ENCODE assay signal across 24 cellular contexts in the genomic region with DNA sequence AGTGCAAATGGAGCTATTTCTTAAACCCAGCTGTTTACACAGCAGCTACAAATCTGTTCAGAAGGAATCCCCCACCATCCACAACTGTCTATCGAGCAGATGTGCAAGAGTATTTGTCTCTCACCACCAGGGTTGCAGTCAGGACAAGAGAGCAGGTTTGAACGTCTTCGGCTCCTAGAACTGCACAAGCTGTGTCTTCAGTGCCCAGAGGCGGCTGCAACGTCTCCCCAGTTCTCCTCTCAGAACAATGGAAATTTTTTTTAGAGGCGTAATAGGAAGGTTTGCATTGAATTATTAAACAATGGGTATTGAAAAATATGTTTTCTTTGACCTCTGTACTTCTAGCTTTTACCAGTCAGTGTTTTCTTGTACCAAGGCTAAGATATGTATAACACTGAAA. TPM values are rescaled to one million over a fixed set of nuclear protein-coding genes. Genes with fewer than 3 reads are reported as not detected.
"Had no signal": no experiment of that assay in that cellular context is flagged by ENCODE, and none has a peak within 500 bp of the region (broad histone marks: within the 10 kb centered on the region; RNA-seq: fewer than 3 reads in every experiment).

No MANE protein-coding gene starts in this region.

- H3K27me3 ChIP-seq: body of pancreas, vagina had no signal

- H3K9me3 ChIP-seq: body of pancreas, vagina had no signal

- H3K4me1 Mint-ChIP-seq: activated CD4-positive, alpha-beta T cell treated with anti-CD3 and anti-CD28 coated beads, Interleukin-2, amount 10 ng/mL, durations not matched to agents 7 days and 5 days; naive thymus-derived CD8-positive, alpha-beta T cell had no signal

- FAIRE-seq: colon had no signal

- H3K4me3 Mint-ChIP-seq: activated CD4-positive, alpha-beta T cell treated with anti-CD3 and anti-CD28 coated beads, Interleukin-2, amount 10 ng/mL, durations not matched to agents 7 days and 5 days; activated CD8-positive, alpha-beta T cell treated with anti-CD3 and anti-CD28 coated beads, Interleukin-2, amount 10 ng/mL, durations not matched to agents 7 days and 5 days; activated naive CD4-positive, alpha-beta T cell treated with anti-CD3 and anti-CD28 coated beads for 36 hours; activated T-cell treated with anti-CD3 and anti-CD28 coated beads, Interleukin-2, amount 50 U/mL, for 24 hours; naive thymus-derived CD8-positive, alpha-beta T cell; stimulated activated naive CD8-positive, alpha-beta T cell treated with anti-CD3 and anti-CD28 coated beads, Interleukin-15, amount 100 ng/mL, for 72 hours had no signal

- ATAC-seq: activated CD4-positive, CD25-positive, alpha-beta regulatory T cell treated with anti-CD3 and anti-CD28 coated beads, Interleukin-2, amount 50 U/mL, for 24 hours; activated CD8-positive, alpha-beta T cell treated with anti-CD3 and anti-CD28 coated beads, Interleukin-2, amount 10 ng/mL, durations not matched to agents 7 days and 5 days; body of pancreas; naive thymus-derived CD8-positive, alpha-beta T cell; stimulated activated naive CD8-positive, alpha-beta T cell treated with anti-CD3 and anti-CD28 coated beads, Interleukin-15, amount 100 ng/mL, for 72 hours had no signal

- H3K4me3 ChIP-seq: body of pancreas, skin epidermis, vagina had no signal

- H3K79me2 ChIP-seq: parathyroid adenoma had no signal

- H3K36me3 ChIP-seq: vagina had no signal

- H3K27ac ChIP-seq: parathyroid adenoma, vagina had no signal

- H3K27ac Mint-ChIP-seq: activated CD4-positive, alpha-beta T cell treated with anti-CD3 and anti-CD28 coated beads, Interleukin-2, amount 10 ng/mL, durations not matched to agents 7 days and 5 days; activated CD8-positive, alpha-beta T cell treated with anti-CD3 and anti-CD28 coated beads, Interleukin-2, amount 10 ng/mL, durations not matched to agents 7 days and 5 days; activated naive CD4-positive, alpha-beta T cell treated with anti-CD3 and anti-CD28 coated beads for 36 hours; activated T-cell treated with anti-CD3 and anti-CD28 coated beads, Interleukin-2, amount 50 U/mL, for 24 hours; activated T-helper 2 cell treated with anti-CD3 and anti-CD28 coated beads, Interferon-gamma antibody, Interleukin-2, Interleukin-4, amounts not matched to agents 10 μg/mL and 5 μg/mL and 100 μg/mL, durations not matched to agents 14 hours and 24 hours and 36 hours; naive thymus-derived CD8-positive, alpha-beta T cell; stimulated activated naive CD8-positive, alpha-beta T cell treated with anti-CD3 and anti-CD28 coated beads, Interleukin-15, amount 100 ng/mL, for 72 hours had no signal

- H3K9ac ChIP-seq: parathyroid adenoma had no signal

- H3K9me3 Mint-ChIP-seq: activated CD4-positive, alpha-beta T cell treated with anti-CD3 and anti-CD28 coated beads, Interleukin-2, amount 10 ng/mL, durations not matched to agents 7 days and 5 days; activated naive CD4-positive, alpha-beta T cell treated with anti-CD3 and anti-CD28 coated beads for 36 hours; activated T-cell treated with anti-CD3 and anti-CD28 coated beads, Interleukin-2, amount 50 U/mL, for 24 hours; activated T-helper 2 cell treated with anti-CD3 and anti-CD28 coated beads, Interferon-gamma antibody, Interleukin-2, Interleukin-4, amounts not matched to agents 10 μg/mL and 5 μg/mL and 100 μg/mL, durations not matched to agents 14 hours and 24 hours and 36 hours; naive thymus-derived CD8-positive, alpha-beta T cell; stimulated activated naive CD8-positive, alpha-beta T cell treated with anti-CD3 and anti-CD28 coated beads, Interleukin-15, amount 100 ng/mL, for 72 hours had no signal

- H2AFZ ChIP-seq: parathyroid adenoma had no signal

- H3K36me3 Mint-ChIP-seq: naive thymus-derived CD8-positive, alpha-beta T cell had no signal

- H3K4me1 ChIP-seq: parathyroid adenoma had no signal

- DNase-seq: activated CD4-positive, alpha-beta T cell treated with anti-CD3 and anti-CD28 coated beads, Interleukin-2, amount 10 ng/mL, durations not matched to agents 7 days and 5 days; activated CD8-positive, alpha-beta T cell treated with anti-CD3 and anti-CD28 coated beads, Interleukin-2, amount 10 ng/mL, durations not matched to agents 7 days and 5 days; activated naive CD4-positive, alpha-beta T cell treated with anti-CD3 and anti-CD28 coated beads for 36 hours; activated T-cell treated with anti-CD3 and anti-CD28 coated beads, Interleukin-2, amount 50 U/mL, for 24 hours; body of pancreas; central memory CD4-positive, alpha-beta T cell; erythroblast; foreskin melanocyte; naive thymus-derived CD8-positive, alpha-beta T cell; stimulated activated CD4-positive, alpha-beta T cell treated with anti-CD3 and anti-CD28 coated beads, Interleukin-4, amount 100 ng/mL, for 1 hour; stimulated activated naive CD8-positive, alpha-beta T cell treated with anti-CD3 and anti-CD28 coated beads, Interleukin-15, amount 100 ng/mL, for 72 hours; T1000; trophoblast cell had no signal

RNA-seq across cellular contexts. Expression of a gene that starts 7.3 kb away (rescaled TPM):
- total RNA-seq: activated CD4-positive, alpha-beta T cell treated with anti-CD3 and anti-CD28 coated beads, Interleukin-2, amount 10 ng/mL, durations not matched to agents 7 days and 5 days; activated CD8-positive, alpha-beta T cell treated with anti-CD3 and anti-CD28 coated beads, Interleukin-2, amount 10 ng/mL, durations not matched to agents 7 days and 5 days; activated naive CD4-positive, alpha-beta T cell treated with anti-CD3 and anti-CD28 coated beads for 36 hours; activated T-helper 2 cell treated with anti-CD3 and anti-CD28 coated beads, Interferon-gamma antibody, Interleukin-2, Interleukin-4, amounts not matched to agents 10 μg/mL and 5 μg/mL and 100 μg/mL, durations not matched to agents 14 hours and 24 hours and 36 hours; body of pancreas; kidney epithelial cell; lower leg skin; mesenteric fat pad; naive thymus-derived CD8-positive, alpha-beta T cell; T-helper 1 cell treated with Interleukin-12 subunit alpha and Interleukin-12 subunit beta and Interleukin-4 antibody, amounts not matched to agents 30 ng/mL and 1 ng/mL, for 36 hours; temporal lobe; vagina had no signal
- polyA plus RNA-seq: naive thymus-derived CD8-positive, alpha-beta T cell had no signal
